1 cellular context compared by ENCODE assay signal in the genomic region with DNA sequence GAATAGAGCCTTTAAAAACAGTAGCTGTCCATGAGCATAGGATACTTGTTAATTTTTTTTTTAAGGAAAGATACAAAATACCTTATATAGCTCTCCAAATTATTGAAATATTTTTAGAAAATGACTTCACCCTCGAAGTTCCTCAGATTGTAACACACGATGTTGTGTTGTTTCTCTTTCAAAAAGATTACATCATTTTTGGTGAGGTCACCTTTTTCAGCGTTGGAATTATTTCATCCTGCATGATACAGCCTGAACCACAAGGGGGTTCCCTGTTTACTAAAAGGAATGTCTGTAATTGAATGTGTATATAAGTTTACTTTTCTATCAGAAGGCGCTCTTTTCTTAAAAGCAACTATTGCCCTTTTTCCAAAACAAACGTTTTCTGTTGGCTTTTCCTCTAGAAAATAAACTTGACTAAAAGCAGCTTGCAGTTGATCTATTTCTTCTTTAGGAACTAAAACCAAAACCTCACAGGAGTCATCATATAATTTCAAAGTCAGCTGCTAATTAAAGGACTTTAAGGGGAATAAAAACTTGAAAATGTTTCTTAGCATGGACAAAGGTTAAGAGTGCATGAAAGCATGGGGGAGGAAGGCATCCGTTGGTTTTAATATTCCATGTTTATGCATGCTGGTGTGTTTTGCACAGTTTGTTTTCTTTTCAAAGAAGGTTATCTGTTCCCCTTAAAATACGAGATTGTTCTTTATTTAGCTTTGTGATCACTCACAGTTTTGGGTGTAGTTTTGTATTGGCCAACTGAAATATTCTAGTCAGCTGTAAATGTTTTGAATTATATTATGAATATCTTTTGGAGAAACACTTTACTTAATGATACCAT.
A peak's percentile ranks its signal among the peaks of the same experiment; 100 is the strongest.
TF ChIP-seq lines count a peak whose summit lies in the region.

No MANE protein-coding gene starts in this region.

TF ChIP-seq in K562, 482 proteins besides CTCF, POLR2A, EP300 and RAD21 (continued from another document):
- TF ChIP-seq, protein P1, sequence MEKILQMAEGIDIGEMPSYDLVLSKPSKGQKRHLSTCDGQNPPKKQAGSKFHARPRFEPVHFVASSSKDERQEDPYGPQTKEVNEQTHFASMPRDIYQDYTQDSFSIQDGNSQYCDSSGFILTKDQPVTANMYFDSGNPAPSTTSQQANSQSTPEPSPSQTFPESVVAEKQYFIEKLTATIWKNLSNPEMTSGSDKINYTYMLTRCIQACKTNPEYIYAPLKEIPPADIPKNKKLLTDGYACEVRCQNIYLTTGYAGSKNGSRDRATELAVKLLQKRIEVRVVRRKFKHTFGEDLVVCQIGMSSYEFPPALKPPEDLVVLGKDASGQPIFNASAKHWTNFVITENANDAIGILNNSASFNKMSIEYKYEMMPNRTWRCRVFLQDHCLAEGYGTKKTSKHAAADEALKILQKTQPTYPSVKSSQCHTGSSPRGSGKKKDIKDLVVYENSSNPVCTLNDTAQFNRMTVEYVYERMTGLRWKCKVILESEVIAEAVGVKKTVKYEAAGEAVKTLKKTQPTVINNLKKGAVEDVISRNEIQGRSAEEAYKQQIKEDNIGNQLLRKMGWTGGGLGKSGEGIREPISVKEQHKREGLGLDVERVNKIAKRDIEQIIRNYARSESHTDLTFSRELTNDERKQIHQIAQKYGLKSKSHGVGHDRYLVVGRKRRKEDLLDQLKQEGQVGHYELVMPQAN (IDR thresholded peaks at IDR 0.05; ENCODE audit: borderline replicate concordance), result no peak
- TF ChIP-seq, protein P2, sequence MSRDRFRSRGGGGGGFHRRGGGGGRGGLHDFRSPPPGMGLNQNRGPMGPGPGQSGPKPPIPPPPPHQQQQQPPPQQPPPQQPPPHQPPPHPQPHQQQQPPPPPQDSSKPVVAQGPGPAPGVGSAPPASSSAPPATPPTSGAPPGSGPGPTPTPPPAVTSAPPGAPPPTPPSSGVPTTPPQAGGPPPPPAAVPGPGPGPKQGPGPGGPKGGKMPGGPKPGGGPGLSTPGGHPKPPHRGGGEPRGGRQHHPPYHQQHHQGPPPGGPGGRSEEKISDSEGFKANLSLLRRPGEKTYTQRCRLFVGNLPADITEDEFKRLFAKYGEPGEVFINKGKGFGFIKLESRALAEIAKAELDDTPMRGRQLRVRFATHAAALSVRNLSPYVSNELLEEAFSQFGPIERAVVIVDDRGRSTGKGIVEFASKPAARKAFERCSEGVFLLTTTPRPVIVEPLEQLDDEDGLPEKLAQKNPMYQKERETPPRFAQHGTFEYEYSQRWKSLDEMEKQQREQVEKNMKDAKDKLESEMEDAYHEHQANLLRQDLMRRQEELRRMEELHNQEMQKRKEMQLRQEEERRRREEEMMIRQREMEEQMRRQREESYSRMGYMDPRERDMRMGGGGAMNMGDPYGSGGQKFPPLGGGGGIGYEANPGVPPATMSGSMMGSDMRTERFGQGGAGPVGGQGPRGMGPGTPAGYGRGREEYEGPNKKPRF (IDR thresholded peaks at IDR 0.05; ENCODE audit: low read depth, low read length), result no peak
- TF ChIP-seq, protein P3, sequence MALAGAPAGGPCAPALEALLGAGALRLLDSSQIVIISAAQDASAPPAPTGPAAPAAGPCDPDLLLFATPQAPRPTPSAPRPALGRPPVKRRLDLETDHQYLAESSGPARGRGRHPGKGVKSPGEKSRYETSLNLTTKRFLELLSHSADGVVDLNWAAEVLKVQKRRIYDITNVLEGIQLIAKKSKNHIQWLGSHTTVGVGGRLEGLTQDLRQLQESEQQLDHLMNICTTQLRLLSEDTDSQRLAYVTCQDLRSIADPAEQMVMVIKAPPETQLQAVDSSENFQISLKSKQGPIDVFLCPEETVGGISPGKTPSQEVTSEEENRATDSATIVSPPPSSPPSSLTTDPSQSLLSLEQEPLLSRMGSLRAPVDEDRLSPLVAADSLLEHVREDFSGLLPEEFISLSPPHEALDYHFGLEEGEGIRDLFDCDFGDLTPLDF (CRISPR knock-in tag; IDR thresholded peaks at IDR 0.05), result no peak
- no peak for TF ChIP-seq ZNF121 (CRISPR knock-in tag; conservative IDR thresholded peaks at IDR 0.05)
- no peak for TF ChIP-seq ERF (CRISPR knock-in tag; IDR thresholded peaks at IDR 0.05)
- TF ChIP-seq ZNF436 (CRISPR knock-in tag; IDR thresholded peaks at IDR 0.05), result no peak
- TF ChIP-seq ZNF217 (CRISPR knock-in tag; IDR thresholded peaks at IDR 0.05), result no peak
- no peak for TF ChIP-seq ZNF212 (CRISPR knock-in tag; IDR thresholded peaks at IDR 0.05)
- no peak for TF ChIP-seq SREBF1 (IDR thresholded peaks at IDR 0.05; ENCODE audit: borderline replicate concordance, low read depth, low read length)
- no peak for TF ChIP-seq RUNX1 (IDR thresholded peaks at IDR 0.05; ENCODE audit: low read depth)
- TF ChIP-seq BRD9 (IDR thresholded peaks at IDR 0.05; ENCODE audit: low read depth, partially characterized antibody), result peak; percentile 11
- TF ChIP-seq, protein P4, sequence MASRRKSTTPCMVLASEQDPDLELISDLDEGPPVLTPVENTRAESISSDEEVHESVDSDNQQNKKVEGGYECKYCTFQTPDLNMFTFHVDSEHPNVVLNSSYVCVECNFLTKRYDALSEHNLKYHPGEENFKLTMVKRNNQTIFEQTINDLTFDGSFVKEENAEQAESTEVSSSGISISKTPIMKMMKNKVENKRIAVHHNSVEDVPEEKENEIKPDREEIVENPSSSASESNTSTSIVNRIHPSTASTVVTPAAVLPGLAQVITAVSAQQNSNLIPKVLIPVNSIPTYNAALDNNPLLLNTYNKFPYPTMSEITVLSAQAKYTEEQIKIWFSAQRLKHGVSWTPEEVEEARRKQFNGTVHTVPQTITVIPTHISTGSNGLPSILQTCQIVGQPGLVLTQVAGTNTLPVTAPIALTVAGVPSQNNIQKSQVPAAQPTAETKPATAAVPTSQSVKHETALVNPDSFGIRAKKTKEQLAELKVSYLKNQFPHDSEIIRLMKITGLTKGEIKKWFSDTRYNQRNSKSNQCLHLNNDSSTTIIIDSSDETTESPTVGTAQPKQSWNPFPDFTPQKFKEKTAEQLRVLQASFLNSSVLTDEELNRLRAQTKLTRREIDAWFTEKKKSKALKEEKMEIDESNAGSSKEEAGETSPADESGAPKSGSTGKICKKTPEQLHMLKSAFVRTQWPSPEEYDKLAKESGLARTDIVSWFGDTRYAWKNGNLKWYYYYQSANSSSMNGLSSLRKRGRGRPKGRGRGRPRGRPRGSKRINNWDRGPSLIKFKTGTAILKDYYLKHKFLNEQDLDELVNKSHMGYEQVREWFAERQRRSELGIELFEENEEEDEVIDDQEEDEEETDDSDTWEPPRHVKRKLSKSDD (conservative IDR thresholded peaks at IDR 0.05; ENCODE audit: low read length), result no peak
- TF ChIP-seq RHOXF2B (CRISPR knock-in tag; conservative IDR thresholded peaks at IDR 0.05), result no peak
- peak; percentile 20; the same call in 1 of the 2 replicates for TF ChIP-seq NFRKB (IDR thresholded peaks at IDR 0.05; ENCODE audit: low read depth)
- no peak for TF ChIP-seq POLR3A (IDR thresholded peaks at IDR 0.05; ENCODE audit: borderline replicate concordance, extremely low read depth, insufficient read depth, insufficient read length)
- TF ChIP-seq SUPT5H (IDR thresholded peaks at IDR 0.05), result no peak
- no peak for TF ChIP-seq ZNF174 (CRISPR knock-in tag; IDR thresholded peaks at IDR 0.05)
- TF ChIP-seq KDM4B (IDR thresholded peaks at IDR 0.05; ENCODE audit: borderline replicate concordance in 2 of 2, low read depth in 1 of 2), result no peak
- TF ChIP-seq, protein P5, sequence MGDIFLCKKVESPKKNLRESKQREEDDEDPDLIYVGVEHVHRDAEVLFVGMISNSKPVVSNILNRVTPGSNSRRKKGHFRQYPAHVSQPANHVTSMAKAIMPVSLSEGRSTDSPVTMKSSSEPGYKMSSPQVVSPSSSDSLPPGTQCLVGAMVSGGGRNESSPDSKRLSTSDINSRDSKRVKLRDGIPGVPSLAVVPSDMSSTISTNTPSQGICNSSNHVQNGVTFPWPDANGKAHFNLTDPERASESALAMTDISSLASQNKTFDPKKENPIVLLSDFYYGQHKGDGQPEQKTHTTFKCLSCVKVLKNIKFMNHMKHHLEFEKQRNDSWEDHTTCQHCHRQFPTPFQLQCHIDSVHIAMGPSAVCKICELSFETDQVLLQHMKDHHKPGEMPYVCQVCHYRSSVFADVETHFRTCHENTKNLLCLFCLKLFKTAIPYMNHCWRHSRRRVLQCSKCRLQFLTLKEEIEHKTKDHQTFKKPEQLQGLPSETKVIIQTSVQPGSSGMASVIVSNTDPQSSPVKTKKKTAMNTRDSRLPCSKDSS (IDR thresholded peaks at IDR 0.05; ENCODE audit: low read depth, partially characterized antibody), result no peak
- no peak for TF ChIP-seq ZNF695 (CRISPR knock-in tag; IDR thresholded peaks at IDR 0.05)
- no peak for TF ChIP-seq RBM34 (IDR thresholded peaks at IDR 0.05; ENCODE audit: borderline replicate concordance, insufficient read depth, low read length)
- no peak for TF ChIP-seq FOXM1 (IDR thresholded peaks at IDR 0.05; ENCODE audit: low read depth)
- TF ChIP-seq FOXM1 (CRISPR knock-in tag; IDR thresholded peaks at IDR 0.05; ENCODE audit: low read depth), result no peak
- TF ChIP-seq, protein P6, sequence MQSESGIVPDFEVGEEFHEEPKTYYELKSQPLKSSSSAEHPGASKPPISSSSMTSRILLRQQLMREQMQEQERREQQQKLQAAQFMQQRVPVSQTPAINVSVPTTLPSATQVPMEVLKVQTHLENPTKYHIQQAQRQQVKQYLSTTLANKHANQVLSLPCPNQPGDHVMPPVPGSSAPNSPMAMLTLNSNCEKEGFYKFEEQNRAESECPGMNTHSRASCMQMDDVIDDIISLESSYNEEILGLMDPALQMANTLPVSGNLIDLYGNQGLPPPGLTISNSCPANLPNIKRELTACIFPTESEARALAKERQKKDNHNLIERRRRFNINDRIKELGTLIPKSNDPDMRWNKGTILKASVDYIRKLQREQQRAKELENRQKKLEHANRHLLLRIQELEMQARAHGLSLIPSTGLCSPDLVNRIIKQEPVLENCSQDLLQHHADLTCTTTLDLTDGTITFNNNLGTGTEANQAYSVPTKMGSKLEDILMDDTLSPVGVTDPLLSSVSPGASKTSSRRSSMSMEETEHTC (IDR thresholded peaks at IDR 0.05), result no peak
- TF ChIP-seq, protein P7, sequence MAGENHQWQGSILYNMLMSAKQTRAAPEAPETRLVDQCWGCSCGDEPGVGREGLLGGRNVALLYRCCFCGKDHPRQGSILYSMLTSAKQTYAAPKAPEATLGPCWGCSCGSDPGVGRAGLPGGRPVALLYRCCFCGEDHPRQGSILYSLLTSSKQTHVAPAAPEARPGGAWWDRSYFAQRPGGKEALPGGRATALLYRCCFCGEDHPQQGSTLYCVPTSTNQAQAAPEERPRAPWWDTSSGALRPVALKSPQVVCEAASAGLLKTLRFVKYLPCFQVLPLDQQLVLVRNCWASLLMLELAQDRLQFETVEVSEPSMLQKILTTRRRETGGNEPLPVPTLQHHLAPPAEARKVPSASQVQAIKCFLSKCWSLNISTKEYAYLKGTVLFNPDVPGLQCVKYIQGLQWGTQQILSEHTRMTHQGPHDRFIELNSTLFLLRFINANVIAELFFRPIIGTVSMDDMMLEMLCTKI (IDR thresholded peaks at IDR 0.05; ENCODE audit: partially characterized antibody), result no peak
- no peak for TF ChIP-seq COPS2 (conservative IDR thresholded peaks at IDR 0.05)
- TF ChIP-seq RBM25 (IDR thresholded peaks at IDR 0.05; ENCODE audit: low read depth, low read length, severe bottlenecking), result no peak
- TF ChIP-seq JUN (IDR thresholded peaks at IDR 0.05; ENCODE audit: borderline replicate concordance, low read depth, low read length), result peak; percentile 98
- peak; percentile 86 for TF ChIP-seq JUN (CRISPR knock-in tag; IDR thresholded peaks at IDR 0.05; ENCODE audit: borderline replicate concordance)
- TF ChIP-seq, protein P8, sequence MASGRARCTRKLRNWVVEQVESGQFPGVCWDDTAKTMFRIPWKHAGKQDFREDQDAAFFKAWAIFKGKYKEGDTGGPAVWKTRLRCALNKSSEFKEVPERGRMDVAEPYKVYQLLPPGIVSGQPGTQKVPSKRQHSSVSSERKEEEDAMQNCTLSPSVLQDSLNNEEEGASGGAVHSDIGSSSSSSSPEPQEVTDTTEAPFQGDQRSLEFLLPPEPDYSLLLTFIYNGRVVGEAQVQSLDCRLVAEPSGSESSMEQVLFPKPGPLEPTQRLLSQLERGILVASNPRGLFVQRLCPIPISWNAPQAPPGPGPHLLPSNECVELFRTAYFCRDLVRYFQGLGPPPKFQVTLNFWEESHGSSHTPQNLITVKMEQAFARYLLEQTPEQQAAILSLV (tag; IDR thresholded peaks at IDR 0.05), result no peak
- no peak for TF ChIP-seq JUNB (CRISPR knock-in tag; conservative IDR thresholded peaks at IDR 0.05)
- no peak for TF ChIP-seq ZFP36 (IDR thresholded peaks at IDR 0.05; ENCODE audit: low read depth, low read length, partially characterized antibody)
